1 cellular context compared by ENCODE assay signal in the genomic region with DNA sequence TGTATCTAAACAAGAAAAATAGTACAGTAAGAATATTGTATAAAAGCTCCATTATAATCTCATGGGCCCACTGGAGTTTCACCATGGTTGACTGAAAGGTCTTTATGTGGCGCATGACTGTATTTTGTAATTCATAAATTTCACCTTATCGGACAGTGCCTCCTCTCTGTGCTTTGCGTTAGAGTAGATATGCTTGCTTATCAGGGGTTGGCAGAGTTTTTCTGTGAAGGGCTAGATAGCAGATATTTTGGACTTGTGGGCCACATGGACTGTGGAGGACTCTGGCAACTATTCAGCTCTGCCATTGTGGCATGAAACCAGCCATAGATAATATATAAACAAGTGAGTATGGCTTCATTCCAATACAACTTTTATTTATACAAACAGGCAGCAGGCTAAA.
A peak's percentile ranks its signal among the peaks of the same experiment; 100 is the strongest.
TF ChIP-seq lines count a peak whose summit lies in the region.

No MANE protein-coding gene starts in this region.

TF ChIP-seq in K562, 482 proteins besides CTCF, POLR2A, EP300 and RAD21 (continued from another document and continues in another):
- TF ChIP-seq, protein P1, sequence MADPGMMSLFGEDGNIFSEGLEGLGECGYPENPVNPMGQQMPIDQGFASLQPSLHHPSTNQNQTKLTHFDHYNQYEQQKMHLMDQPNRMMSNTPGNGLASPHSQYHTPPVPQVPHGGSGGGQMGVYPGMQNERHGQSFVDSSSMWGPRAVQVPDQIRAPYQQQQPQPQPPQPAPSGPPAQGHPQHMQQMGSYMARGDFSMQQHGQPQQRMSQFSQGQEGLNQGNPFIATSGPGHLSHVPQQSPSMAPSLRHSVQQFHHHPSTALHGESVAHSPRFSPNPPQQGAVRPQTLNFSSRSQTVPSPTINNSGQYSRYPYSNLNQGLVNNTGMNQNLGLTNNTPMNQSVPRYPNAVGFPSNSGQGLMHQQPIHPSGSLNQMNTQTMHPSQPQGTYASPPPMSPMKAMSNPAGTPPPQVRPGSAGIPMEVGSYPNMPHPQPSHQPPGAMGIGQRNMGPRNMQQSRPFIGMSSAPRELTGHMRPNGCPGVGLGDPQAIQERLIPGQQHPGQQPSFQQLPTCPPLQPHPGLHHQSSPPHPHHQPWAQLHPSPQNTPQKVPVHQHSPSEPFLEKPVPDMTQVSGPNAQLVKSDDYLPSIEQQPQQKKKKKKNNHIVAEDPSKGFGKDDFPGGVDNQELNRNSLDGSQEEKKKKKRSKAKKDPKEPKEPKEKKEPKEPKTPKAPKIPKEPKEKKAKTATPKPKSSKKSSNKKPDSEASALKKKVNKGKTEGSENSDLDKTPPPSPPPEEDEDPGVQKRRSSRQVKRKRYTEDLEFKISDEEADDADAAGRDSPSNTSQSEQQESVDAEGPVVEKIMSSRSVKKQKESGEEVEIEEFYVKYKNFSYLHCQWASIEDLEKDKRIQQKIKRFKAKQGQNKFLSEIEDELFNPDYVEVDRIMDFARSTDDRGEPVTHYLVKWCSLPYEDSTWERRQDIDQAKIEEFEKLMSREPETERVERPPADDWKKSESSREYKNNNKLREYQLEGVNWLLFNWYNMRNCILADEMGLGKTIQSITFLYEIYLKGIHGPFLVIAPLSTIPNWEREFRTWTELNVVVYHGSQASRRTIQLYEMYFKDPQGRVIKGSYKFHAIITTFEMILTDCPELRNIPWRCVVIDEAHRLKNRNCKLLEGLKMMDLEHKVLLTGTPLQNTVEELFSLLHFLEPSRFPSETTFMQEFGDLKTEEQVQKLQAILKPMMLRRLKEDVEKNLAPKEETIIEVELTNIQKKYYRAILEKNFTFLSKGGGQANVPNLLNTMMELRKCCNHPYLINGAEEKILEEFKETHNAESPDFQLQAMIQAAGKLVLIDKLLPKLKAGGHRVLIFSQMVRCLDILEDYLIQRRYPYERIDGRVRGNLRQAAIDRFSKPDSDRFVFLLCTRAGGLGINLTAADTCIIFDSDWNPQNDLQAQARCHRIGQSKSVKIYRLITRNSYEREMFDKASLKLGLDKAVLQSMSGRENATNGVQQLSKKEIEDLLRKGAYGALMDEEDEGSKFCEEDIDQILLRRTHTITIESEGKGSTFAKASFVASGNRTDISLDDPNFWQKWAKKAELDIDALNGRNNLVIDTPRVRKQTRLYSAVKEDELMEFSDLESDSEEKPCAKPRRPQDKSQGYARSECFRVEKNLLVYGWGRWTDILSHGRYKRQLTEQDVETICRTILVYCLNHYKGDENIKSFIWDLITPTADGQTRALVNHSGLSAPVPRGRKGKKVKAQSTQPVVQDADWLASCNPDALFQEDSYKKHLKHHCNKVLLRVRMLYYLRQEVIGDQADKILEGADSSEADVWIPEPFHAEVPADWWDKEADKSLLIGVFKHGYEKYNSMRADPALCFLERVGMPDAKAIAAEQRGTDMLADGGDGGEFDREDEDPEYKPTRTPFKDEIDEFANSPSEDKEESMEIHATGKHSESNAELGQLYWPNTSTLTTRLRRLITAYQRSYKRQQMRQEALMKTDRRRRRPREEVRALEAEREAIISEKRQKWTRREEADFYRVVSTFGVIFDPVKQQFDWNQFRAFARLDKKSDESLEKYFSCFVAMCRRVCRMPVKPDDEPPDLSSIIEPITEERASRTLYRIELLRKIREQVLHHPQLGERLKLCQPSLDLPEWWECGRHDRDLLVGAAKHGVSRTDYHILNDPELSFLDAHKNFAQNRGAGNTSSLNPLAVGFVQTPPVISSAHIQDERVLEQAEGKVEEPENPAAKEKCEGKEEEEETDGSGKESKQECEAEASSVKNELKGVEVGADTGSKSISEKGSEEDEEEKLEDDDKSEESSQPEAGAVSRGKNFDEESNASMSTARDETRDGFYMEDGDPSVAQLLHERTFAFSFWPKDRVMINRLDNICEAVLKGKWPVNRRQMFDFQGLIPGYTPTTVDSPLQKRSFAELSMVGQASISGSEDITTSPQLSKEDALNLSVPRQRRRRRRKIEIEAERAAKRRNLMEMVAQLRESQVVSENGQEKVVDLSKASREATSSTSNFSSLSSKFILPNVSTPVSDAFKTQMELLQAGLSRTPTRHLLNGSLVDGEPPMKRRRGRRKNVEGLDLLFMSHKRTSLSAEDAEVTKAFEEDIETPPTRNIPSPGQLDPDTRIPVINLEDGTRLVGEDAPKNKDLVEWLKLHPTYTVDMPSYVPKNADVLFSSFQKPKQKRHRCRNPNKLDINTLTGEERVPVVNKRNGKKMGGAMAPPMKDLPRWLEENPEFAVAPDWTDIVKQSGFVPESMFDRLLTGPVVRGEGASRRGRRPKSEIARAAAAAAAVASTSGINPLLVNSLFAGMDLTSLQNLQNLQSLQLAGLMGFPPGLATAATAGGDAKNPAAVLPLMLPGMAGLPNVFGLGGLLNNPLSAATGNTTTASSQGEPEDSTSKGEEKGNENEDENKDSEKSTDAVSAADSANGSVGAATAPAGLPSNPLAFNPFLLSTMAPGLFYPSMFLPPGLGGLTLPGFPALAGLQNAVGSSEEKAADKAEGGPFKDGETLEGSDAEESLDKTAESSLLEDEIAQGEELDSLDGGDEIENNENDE (IDR thresholded peaks at IDR 0.05; ENCODE audit: low read depth, low read length), result no peak
- TF ChIP-seq POLR2AphosphoS2 (IDR thresholded peaks at IDR 0.05; ENCODE audit: low read length), result no peak
- TF ChIP-seq ZNF121 (CRISPR knock-in tag; conservative IDR thresholded peaks at IDR 0.05), result no peak
- no peak for TF ChIP-seq XRCC4 (IDR thresholded peaks at IDR 0.05; ENCODE audit: extremely low read depth, insufficient read depth, insufficient read length)
- peak; percentile 93 for TF ChIP-seq MTA1 (IDR thresholded peaks at IDR 0.05; ENCODE audit: borderline replicate concordance)
- TF ChIP-seq ZNF274 (IDR thresholded peaks at IDR 0.05; ENCODE audit: borderline replicate concordance, low read depth, low read length), result peak; percentile 87
- TF ChIP-seq ZZZ3 (IDR thresholded peaks at IDR 0.05), result no peak
- no peak for TF ChIP-seq SAFB2 (IDR thresholded peaks at IDR 0.05; ENCODE audit: borderline replicate concordance, low read depth, low read length, severe bottlenecking)
- TF ChIP-seq DIDO1 (tag; IDR thresholded peaks at IDR 0.05; ENCODE audit: low read depth), result 0 out of 2 replicates have a peak, but pooled peaks have one; percentile 30
- no peak for TF ChIP-seq TAF7 (tag; IDR thresholded peaks at IDR 0.05)
- TF ChIP-seq, protein P2, sequence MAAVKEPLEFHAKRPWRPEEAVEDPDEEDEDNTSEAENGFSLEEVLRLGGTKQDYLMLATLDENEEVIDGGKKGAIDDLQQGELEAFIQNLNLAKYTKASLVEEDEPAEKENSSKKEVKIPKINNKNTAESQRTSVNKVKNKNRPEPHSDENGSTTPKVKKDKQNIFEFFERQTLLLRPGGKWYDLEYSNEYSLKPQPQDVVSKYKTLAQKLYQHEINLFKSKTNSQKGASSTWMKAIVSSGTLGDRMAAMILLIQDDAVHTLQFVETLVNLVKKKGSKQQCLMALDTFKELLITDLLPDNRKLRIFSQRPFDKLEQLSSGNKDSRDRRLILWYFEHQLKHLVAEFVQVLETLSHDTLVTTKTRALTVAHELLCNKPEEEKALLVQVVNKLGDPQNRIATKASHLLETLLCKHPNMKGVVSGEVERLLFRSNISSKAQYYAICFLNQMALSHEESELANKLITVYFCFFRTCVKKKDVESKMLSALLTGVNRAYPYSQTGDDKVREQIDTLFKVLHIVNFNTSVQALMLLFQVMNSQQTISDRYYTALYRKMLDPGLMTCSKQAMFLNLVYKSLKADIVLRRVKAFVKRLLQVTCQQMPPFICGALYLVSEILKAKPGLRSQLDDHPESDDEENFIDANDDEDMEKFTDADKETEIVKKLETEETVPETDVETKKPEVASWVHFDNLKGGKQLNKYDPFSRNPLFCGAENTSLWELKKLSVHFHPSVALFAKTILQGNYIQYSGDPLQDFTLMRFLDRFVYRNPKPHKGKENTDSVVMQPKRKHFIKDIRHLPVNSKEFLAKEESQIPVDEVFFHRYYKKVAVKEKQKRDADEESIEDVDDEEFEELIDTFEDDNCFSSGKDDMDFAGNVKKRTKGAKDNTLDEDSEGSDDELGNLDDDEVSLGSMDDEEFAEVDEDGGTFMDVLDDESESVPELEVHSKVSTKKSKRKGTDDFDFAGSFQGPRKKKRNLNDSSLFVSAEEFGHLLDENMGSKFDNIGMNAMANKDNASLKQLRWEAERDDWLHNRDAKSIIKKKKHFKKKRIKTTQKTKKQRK (IDR thresholded peaks at IDR 0.05; ENCODE audit: borderline replicate concordance, low read depth, low read length), result no peak
- TF ChIP-seq GABPB1 (CRISPR knock-in tag; IDR thresholded peaks at IDR 0.05), result 0 out of 2 replicates have a peak, but pooled peaks have one; percentile 35
- no peak; the same call in 1 of the 2 replicates for TF ChIP-seq KAT7 (CRISPR knock-in tag; IDR thresholded peaks at IDR 0.05; ENCODE audit: borderline replicate concordance)
- no peak for TF ChIP-seq ARHGAP35 (IDR thresholded peaks at IDR 0.05; ENCODE audit: partially characterized antibody)
- TF ChIP-seq, protein P3, sequence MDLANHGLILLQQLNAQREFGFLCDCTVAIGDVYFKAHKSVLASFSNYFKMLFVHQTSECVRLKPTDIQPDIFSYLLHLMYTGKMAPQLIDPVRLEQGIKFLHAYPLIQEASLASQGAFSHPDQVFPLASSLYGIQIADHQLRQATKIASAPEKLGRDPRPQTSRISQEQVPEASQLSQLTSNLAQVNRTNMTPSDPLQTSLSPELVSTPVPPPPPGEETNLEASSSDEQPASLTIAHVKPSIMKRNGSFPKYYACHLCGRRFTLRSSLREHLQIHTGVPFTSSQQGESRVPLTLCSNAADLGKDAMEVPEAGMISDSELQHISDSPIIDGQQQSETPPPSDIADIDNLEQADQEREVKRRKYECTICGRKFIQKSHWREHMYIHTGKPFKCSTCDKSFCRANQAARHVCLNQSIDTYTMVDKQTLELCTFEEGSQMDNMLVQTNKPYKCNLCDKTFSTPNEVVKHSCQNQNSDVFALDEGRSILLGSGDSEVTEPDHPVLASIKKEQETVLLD (IDR thresholded peaks at IDR 0.05), result peak; percentile 74
- TF ChIP-seq SPI1 (IDR thresholded peaks at IDR 0.05; ENCODE audit: borderline replicate concordance, low read depth, low read length), result no peak
- TF ChIP-seq ATF7 (IDR thresholded peaks at IDR 0.05), result peak; percentile 84
- TF ChIP-seq SMARCB1 (IDR thresholded peaks at IDR 0.05; ENCODE audit: insufficient read length, low read depth), result no peak
- no peak for TF ChIP-seq NR2F6 (CRISPR knock-in tag; IDR thresholded peaks at IDR 0.05)
- peak; percentile 100 for TF ChIP-seq PML (IDR thresholded peaks at IDR 0.05; ENCODE audit: low read length)
- peak; percentile 100 for TF ChIP-seq TEAD4 (IDR thresholded peaks at IDR 0.05; ENCODE audit: low read length)
- no peak for TF ChIP-seq TEAD4 (CRISPR knock-in tag; IDR thresholded peaks at IDR 0.05; ENCODE audit: borderline replicate concordance)
- no peak for TF ChIP-seq FOS (IDR thresholded peaks at IDR 0.05; ENCODE audit: extremely low read depth, insufficient read length)
- TF ChIP-seq ZNF354B (CRISPR knock-in tag; IDR thresholded peaks at IDR 0.05), result peak; percentile 79; the same call in 1 of the 2 replicates
- TF ChIP-seq CBX8 (IDR thresholded peaks at IDR 0.05; ENCODE audit: borderline replicate concordance, extremely low read depth, low read depth, low read length, poor library complexity, severe bottlenecking), result no peak
- TF ChIP-seq RHOXF2B (CRISPR knock-in tag; conservative IDR thresholded peaks at IDR 0.05), result no peak
- TF ChIP-seq ZNF77 (CRISPR knock-in tag; IDR thresholded peaks at IDR 0.05), result no peak
- TF ChIP-seq, protein P4, sequence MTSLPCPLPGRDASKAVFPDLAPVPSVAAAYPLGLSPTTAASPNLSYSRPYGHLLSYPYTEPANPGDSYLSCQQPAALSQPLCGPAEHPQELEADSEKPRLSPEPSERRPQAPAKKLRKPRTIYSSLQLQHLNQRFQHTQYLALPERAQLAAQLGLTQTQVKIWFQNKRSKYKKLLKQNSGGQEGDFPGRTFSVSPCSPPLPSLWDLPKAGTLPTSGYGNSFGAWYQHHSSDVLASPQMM (CRISPR knock-in tag; IDR thresholded peaks at IDR 0.05), result no peak
- no peak for TF ChIP-seq NFYB (IDR thresholded peaks at IDR 0.05; ENCODE audit: extremely low read depth, insufficient read length)
- peak; percentile 45; the same call in 1 of the 2 replicates for TF ChIP-seq HDAC2 (IDR thresholded peaks at IDR 0.05)
- TF ChIP-seq TAF1 (IDR thresholded peaks at IDR 0.05; ENCODE audit: control insufficient read depth, extremely low read depth, insufficient read depth, low read length, severe bottlenecking), result peak; percentile 81
- TF ChIP-seq HDAC8 (tag; IDR thresholded peaks at IDR 0.05), result no peak
- peak; percentile 80 for TF ChIP-seq ZNF239 (CRISPR knock-in tag; IDR thresholded peaks at IDR 0.05)
- no peak for TF ChIP-seq RBFOX2 (IDR thresholded peaks at IDR 0.05; ENCODE audit: low read depth, low read length)
- TF ChIP-seq, protein P5, sequence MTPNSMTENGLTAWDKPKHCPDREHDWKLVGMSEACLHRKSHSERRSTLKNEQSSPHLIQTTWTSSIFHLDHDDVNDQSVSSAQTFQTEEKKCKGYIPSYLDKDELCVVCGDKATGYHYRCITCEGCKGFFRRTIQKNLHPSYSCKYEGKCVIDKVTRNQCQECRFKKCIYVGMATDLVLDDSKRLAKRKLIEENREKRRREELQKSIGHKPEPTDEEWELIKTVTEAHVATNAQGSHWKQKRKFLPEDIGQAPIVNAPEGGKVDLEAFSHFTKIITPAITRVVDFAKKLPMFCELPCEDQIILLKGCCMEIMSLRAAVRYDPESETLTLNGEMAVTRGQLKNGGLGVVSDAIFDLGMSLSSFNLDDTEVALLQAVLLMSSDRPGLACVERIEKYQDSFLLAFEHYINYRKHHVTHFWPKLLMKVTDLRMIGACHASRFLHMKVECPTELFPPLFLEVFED (CRISPR knock-in tag; conservative IDR thresholded peaks at IDR 0.05), result peak; percentile 87
- TF ChIP-seq ZFP30 (CRISPR knock-in tag; IDR thresholded peaks at IDR 0.05; ENCODE audit: borderline replicate concordance), result no peak
- TF ChIP-seq BRCA1 (IDR thresholded peaks at IDR 0.05), result no peak
- TF ChIP-seq BRCA1 (CRISPR knock-in tag; IDR thresholded peaks at IDR 0.05), result no peak
- TF ChIP-seq SREBF1 (IDR thresholded peaks at IDR 0.05; ENCODE audit: borderline replicate concordance, low read depth, low read length), result no peak
- TF ChIP-seq FOXP1 (CRISPR knock-in tag; IDR thresholded peaks at IDR 0.05), result peak; percentile 73
- no peak for TF ChIP-seq POLR3G (IDR thresholded peaks at IDR 0.05; ENCODE audit: extremely low read depth, insufficient read length, insufficient replicate concordance)
- TF ChIP-seq SIX5 (IDR thresholded peaks at IDR 0.05; ENCODE audit: borderline replicate concordance in 1 of 2, insufficient read depth in 1 of 2, low read depth in 1 of 2, low read length in 2 of 2), result no peak
